ENCODE assay signal across 25 cellular contexts in the genomic region with DNA sequence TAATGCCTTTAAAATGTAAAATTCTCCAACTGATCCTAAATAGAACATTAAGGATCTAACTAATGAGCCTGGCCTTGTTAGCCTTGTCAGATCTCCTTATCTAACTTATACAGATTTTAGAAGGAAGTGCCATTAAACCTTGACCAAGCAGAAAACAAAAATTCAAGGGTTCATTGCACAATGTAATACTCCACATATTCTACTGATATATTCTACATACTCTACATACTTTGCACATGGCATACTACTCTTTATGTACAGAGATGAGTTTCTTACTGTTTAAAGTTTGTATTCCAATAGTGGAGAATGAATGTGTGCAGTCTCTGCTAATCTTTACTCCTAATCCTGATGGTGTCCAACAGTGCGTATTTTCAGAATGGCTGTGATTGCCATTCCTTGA.
"Had no signal": no experiment of that assay in that cellular context is flagged by ENCODE, and none has a peak within 500 bp of the region (broad histone marks: within the 10 kb centered on the region; RNA-seq: fewer than 3 reads in every experiment).

No MANE protein-coding gene starts in this region.

- H3K27ac ChIP-seq: left ventricle myocardium inferior, pancreas, prostate gland, skin epidermis, spleen, suprapubic skin, thoracic aorta, tibial nerve, uterus had no signal

- H3K4me1 ChIP-seq: left ventricle myocardium inferior, pancreas, prostate gland, spleen, suprapubic skin, tibial nerve, uterus had no signal

- ATAC-seq: mucosa of descending colon; naive thymus-derived CD4-positive, alpha-beta T cell; natural killer cell treated with Interleukin-12 subunit alpha and Interleukin-12 subunit beta and Interleukin-15 and Interleukin-18, amount 100 ng/mL, for 72 hours; right cardiac atrium; stimulated activated effector memory CD8-positive, alpha-beta T cell treated with anti-CD3 and anti-CD28 coated beads, Interleukin-12 subunit alpha, Interleukin-12 subunit beta, amount 100 ng/mL, for 72 hours had no signal

- H3K27me3 ChIP-seq: pancreas, spleen, suprapubic skin, tibial nerve, uterus had no signal

- DNase-seq: hypothalamus; immature natural killer cell; islet precursor cell; left ventricle myocardium inferior; mesendoderm; midbrain; mucosa of descending colon; naive thymus-derived CD4-positive, alpha-beta T cell; nucleus accumbens; pancreas; posterior cingulate gyrus; retina; right cardiac atrium; spleen; stimulated activated CD4-positive, alpha-beta T cell treated with anti-CD3 and anti-CD28 coated beads, Interleukin-4, amount 100 ng/mL, for 24 hours; stimulated activated naive CD4-positive, alpha-beta T cell; uterus had no signal

- H3K4me3 ChIP-seq: left ventricle myocardium inferior, lung, mucosa of descending colon, pancreas, prostate gland, skin epidermis, spleen, suprapubic skin, thoracic aorta, tibial nerve, uterus had no signal

- H3K36me3 ChIP-seq: left ventricle myocardium inferior, pancreas, prostate gland, spleen, suprapubic skin, thoracic aorta, tibial nerve, uterus had no signal

- H3K9me3 ChIP-seq: left ventricle myocardium inferior, mucosa of descending colon, pancreas, prostate gland, suprapubic skin, thoracic aorta, tibial nerve, uterus had no signal
